ENCODE assay signal across 1 cellular context in genomic region chr11:88683024-88683423, GRCh38.
A peak's percentile ranks its signal among the peaks of the same experiment; 100 is the strongest.
TF ChIP-seq lines count a peak whose summit lies in the region.

No MANE protein-coding gene starts in this region.

TF ChIP-seq in H1, 55 proteins besides CTCF, POLR2A, EP300 and RAD21 (continued from another document):
- TF ChIP-seq CHD7 (IDR thresholded peaks at IDR 0.05; ENCODE audit: insufficient replicate concordance, low read length): peak; percentile 21
- peak; percentile 89 for TF ChIP-seq NANOG (IDR thresholded peaks at IDR 0.05; ENCODE audit: insufficient read depth, low read depth, low read length, poor library complexity, severe bottlenecking)
- TF ChIP-seq GABPA (IDR thresholded peaks at IDR 0.05; ENCODE audit: borderline replicate concordance, insufficient read depth, low read length): no peak
- peak; percentile 67; the same call in 1 of the 2 replicates for TF ChIP-seq JUND (IDR thresholded peaks at IDR 0.05; ENCODE audit: low read length)
- no peak for TF ChIP-seq EZH2 (IDR thresholded peaks at IDR 0.05; ENCODE audit: low read depth, low read length, severe bottlenecking)
- TF ChIP-seq ATF3 (IDR thresholded peaks at IDR 0.05; ENCODE audit: insufficient read depth, low read depth, low read length): no peak
